Comparison of ENCODE assay signal across 9 cellular contexts in genomic region chrX:110004210-110004609, GRCh38. TPM values are rescaled to one million over a fixed set of nuclear protein-coding genes. Genes with fewer than 3 reads are reported as not detected.
A peak's percentile ranks its signal among the peaks of the same experiment; 100 is the strongest.
DNase-seq lines count a peak whose midpoint lies in the region; ATAC-seq and TF ChIP-seq lines count a peak whose summit lies in the region.
"Had no signal": no experiment of that assay in that cellular context is flagged by ENCODE, and none has a peak within 500 bp of the region (broad histone marks: within the 10 kb centered on the region; RNA-seq: fewer than 3 reads in every experiment).

No MANE protein-coding gene starts in this region.

- peaks cover 0 to 7% (median 0%) of the 10 kb centered on the region in 9 donors for H3K27me3 ChIP-seq in heart left ventricle

- no peak for TF ChIP-seq POLR2A in heart left ventricle (IDR thresholded peaks at IDR 0.05)

- TF ChIP-seq CTCF in heart left ventricle (IDR thresholded peaks at IDR 0.05) (no peak), cardiac fibroblast (IDR thresholded peaks at IDR 0.05; ENCODE audit: low read depth, low read length) (no peak)

- H3K36me3 ChIP-seq in heart left ventricle = no peaks in the 10 kb centered on the region
- peaks cover 7% of the 10 kb centered on the region for H3K36me3 ChIP-seq in mesodermal cell (ENCODE audit: control insufficient read depth, insufficient read depth, low read length)

- no peaks in the 10 kb centered on the region for H3K9me3 ChIP-seq in heart left ventricle
- H3K9me3 ChIP-seq in mesodermal cell (ENCODE audit: control insufficient read depth, low read length) = no peaks in the 10 kb centered on the region

- ATAC-seq in heart left ventricle (peak in 1 of 4 donors; percentile 16), Right ventricle myocardium inferior (no peak), HG02981 (IDR thresholded peaks at IDR 0.05; ENCODE audit: unreplicated experiment) (no peak), GM18907 (IDR thresholded peaks at IDR 0.05; ENCODE audit: unreplicated experiment) (no peak)

- H3K27ac ChIP-seq in heart left ventricle (peak overlapping the region in 10 of 12 donors; percentile 69 to 94 (median 88)), mesodermal cell (ENCODE audit: low read depth, low read length, severe bottlenecking) (no peak overlapping the region)

- DNase-seq in heart left ventricle = peak in 3 of 5 donors; percentile 18 to 36 (median 27)
- no peak for DNase-seq in Right ventricle myocardium inferior (ENCODE audit: missing footprints)
- DNase-seq in cardiac fibroblast (ENCODE audit: low read depth in 2 of 2) = no peak
- no peak for DNase-seq in NCI-H1694 treated with DMSO at 0.1 percent for 48 hours (lab: John Stamatoyannopoulos, UW)
- no peak for DNase-seq in NCI-H1092 treated with DMSO at 0.1 percent for 48 hours (lab: John Stamatoyannopoulos, UW)
- DNase-seq: central memory CD4-positive, alpha-beta T cell had no signal

- peaks cover 0 to 38% (median 6%) of the 10 kb centered on the region in 12 donors for H3K4me1 ChIP-seq in heart left ventricle
- peaks cover 41% of the 10 kb centered on the region for H3K4me1 ChIP-seq in mesodermal cell (ENCODE audit: control insufficient read depth, insufficient read depth, low read length, poor library complexity, severe bottlenecking)

- WGBS in heart left ventricle, 4 donors = 30 to 59% (median 53%) methylated on average over 8 of the region's 8 CpGs
- 60 to 95% methylated on average over 1 to 3 of the region's 8 CpGs for WGBS in mesodermal cell (ENCODE audit: insufficient coverage in 2 of 2), 2 experiments

- peak overlapping the region in 11 of 12 donors; percentile 52 to 92 (median 66) for H3K4me3 ChIP-seq in heart left ventricle
- peak overlapping the region; percentile 5 to 71 for H3K4me3 ChIP-seq in cardiac fibroblast (replicated peaks in 1 of 2; ENCODE audit: low read depth in 2 of 2, low read length in 2 of 2)
- peak overlapping the region; percentile 48 for H3K4me3 ChIP-seq in mesodermal cell (ENCODE audit: extremely low read depth, insufficient read depth, low read length, poor library complexity, severe bottlenecking)

- intact Hi-C loops in heart left ventricle (cut with DNase I) (loop anchor here in 6 of 10 donors (5.0 to 10.0 kb wide), 5 partner anchors 77 to 148 kb away; no protein-coding TSS in a partner anchor), Right ventricle myocardium inferior (cut with DNase I) (loop anchor here (5.0 to 10.0 kb wide), 3 partner anchors 43 to 141 kb away; no protein-coding TSS in a partner anchor)

RNA-seq across cellular contexts. Expression of gene TMEM164, which starts 1.3 kb away (rescaled TPM):
- total RNA-seq in heart left ventricle = 10 to 100 TPM; 37.6 to 94.7 (median 50.3) TPM
- polyA plus RNA-seq in heart left ventricle = 100 to 1,000 TPM in 1 of 2 donors, 10 to 100 TPM in 1; 14.4 to 117 TPM
- 53.6 TPM for total RNA-seq in Right ventricle myocardium inferior
- polyA plus RNA-seq in mesodermal cell (2013, experiment 1 of 2) = 21.9 TPM
- 14.1 TPM for polyA plus RNA-seq in mesodermal cell (2013, experiment 2 of 2)

Comparison
In these comparisons a context has a peak if more than half of its experiments do, and no peak if none do; other contexts are left out.
1. DNase-seq: peak in heart left ventricle (3 of 5); none in Right ventricle myocardium inferior (single experiment), cardiac fibroblast (0 of 2), NCI-H1694 treated with DMSO at 0.1 percent for 48 hours (single experiment) and NCI-H1092 treated with DMSO at 0.1 percent for 48 hours (single experiment).
2. Peak in every context shown above with its lines, with median percentiles within 50 percentile points of each other: H3K4me3 ChIP-seq.